8 cellular contexts compared by ENCODE assay signal in genomic region chr19:18995804-18996241, GRCh38. TPM values are rescaled to one million over a fixed set of nuclear protein-coding genes. Genes with fewer than 3 reads are reported as not detected.
A peak's percentile ranks its signal among the peaks of the same experiment; 100 is the strongest.
DNase-seq lines count a peak whose midpoint lies in the region; ATAC-seq and TF ChIP-seq lines count a peak whose summit lies in the region.

No MANE protein-coding gene starts in this region.

- DNase-seq in MCF 10A (ENCODE audit: unreplicated experiment) (peak; percentile 61), breast epithelium (ENCODE audit: low spot score in 2 of 2) (no peak), NAMALWA (ENCODE audit: low spot score) (peak; percentile 88), WTC11 (ENCODE audit: low spot score) (peak; percentile 74), germinal center (ENCODE audit: low spot score) (peak; percentile 78), pons (ENCODE audit: low spot score) (peak; percentile 93)

- H3K4me1 Mint-ChIP-seq in MCF 10A (ENCODE audit: insufficient read depth, unreplicated experiment) (peaks cover 16% of the 10 kb centered on the region), WTC11 (peaks cover 6% of the 10 kb centered on the region)

- no peaks in the 10 kb centered on the region for H3K4me1 ChIP-seq in breast epithelium

- H3K27ac Mint-ChIP-seq in MCF 10A (ENCODE audit: low read depth, unreplicated experiment) (no peak overlapping the region), WTC11 (no peak overlapping the region)

- intact Hi-C loops in MCF 10A (cut with micrococcal nuclease) (no loop called here), breast epithelium (cut with DNase I; ENCODE audit: low total_unique reads) (no loop called here)

- H3K27ac ChIP-seq in breast epithelium: no peak overlapping the region

- TF ChIP-seq CTCF in MCF 10A (IDR thresholded peaks at IDR 0.05; ENCODE audit: unreplicated experiment): peak; percentile 28
- no peak for TF ChIP-seq CTCF in breast epithelium (IDR thresholded peaks at IDR 0.05)
- peak; percentile 42 for TF ChIP-seq CTCF in WTC11 (IDR thresholded peaks at IDR 0.05)

- POLR2A ChIA-PET in MCF 10A (lab: Yijun Ruan, JAX): interaction anchor here (0.7 kb wide), 1 partner anchor 39 kb away, joined by 3 read pairs; no protein-coding TSS in a partner anchor
- POLR2A ChIA-PET in WTC11 (lab: Charles Lee): interaction anchor here (0.5 kb wide), 1 partner anchor 16 kb away, joined by 4 read pairs; no protein-coding TSS in a partner anchor

- no peaks in the 10 kb centered on the region for H3K9me3 ChIP-seq in breast epithelium

- no peak overlapping the region for H3K4me3 ChIP-seq in breast epithelium

- H3K9me3 Mint-ChIP-seq in MCF 10A (ENCODE audit: unreplicated experiment) (no peaks in the 10 kb centered on the region), WTC11 (no peaks in the 10 kb centered on the region)

- CTCF ChIA-PET in MCF 10A (lab: Yijun Ruan, JAX): interaction anchor here (0.6 to 2.6 kb wide), 4 partner anchors 9 to 555 kb away, joined by 3 to 21 read pairs (median 4); no protein-coding TSS in a partner anchor
- CTCF ChIA-PET in WTC11 (lab: Charles Lee): interaction anchor here (0.5 to 1.9 kb wide), 28 partner anchors 9 to 465 kb away, joined by 3 to 47 read pairs (median 4); partner anchors contain the start of genes CERS1, COPE and DDX49

- no peaks in the 10 kb centered on the region for H3K27me3 ChIP-seq in breast epithelium

- no peaks in the 10 kb centered on the region for H3K36me3 ChIP-seq in breast epithelium

- H3K36me3 Mint-ChIP-seq in MCF 10A (ENCODE audit: insufficient read depth, unreplicated experiment): peaks cover 82% of the 10 kb centered on the region
- peaks cover 38% of the 10 kb centered on the region for H3K36me3 Mint-ChIP-seq in WTC11

- no TSS peak for BruUV-seq in MCF 10A (replicated peaks; lab: Mats Ljungman, UMichigan)

- no peaks in the 10 kb centered on the region for H3K27me3 Mint-ChIP-seq in MCF 10A (ENCODE audit: insufficient read depth, unreplicated experiment)
- H3K27me3 Mint-ChIP-seq in WTC11 (ENCODE audit: low read depth): no peaks in the 10 kb centered on the region

- TF ChIP-seq POLR2A in breast epithelium (IDR thresholded peaks at IDR 0.05): no peak

- H3K4me3 Mint-ChIP-seq in MCF 10A (ENCODE audit: unreplicated experiment) (no peak overlapping the region), WTC11 (no peak overlapping the region)

- ATAC-seq in WTC11 (peak; percentile 98), GM18870 (IDR thresholded peaks at IDR 0.05; ENCODE audit: unreplicated experiment) (no peak), GM21515 (IDR thresholded peaks at IDR 0.05; ENCODE audit: unreplicated experiment) (no peak)

TF ChIP-seq in WTC11, 78 proteins besides CTCF, POLR2A, EP300 and RAD21 (continues in another document):
- TF ChIP-seq HMGXB4 (CRISPR knock-in tag; IDR thresholded peaks at IDR 0.05) (no peak), NFATC4 (CRISPR knock-in tag; IDR thresholded peaks at IDR 0.05) (no peak), FOXK1 (CRISPR knock-in tag; IDR thresholded peaks at IDR 0.05) (no peak), ELF4 (CRISPR knock-in tag; IDR thresholded peaks at IDR 0.05; ENCODE audit: low read depth) (no peak), ZNF219 (CRISPR knock-in tag; IDR thresholded peaks at IDR 0.05; ENCODE audit: borderline replicate concordance) (no peak), ARID4B (CRISPR knock-in tag; IDR thresholded peaks at IDR 0.05; ENCODE audit: borderline replicate concordance) (no peak), FOXJ3 (CRISPR knock-in tag; IDR thresholded peaks at IDR 0.05; ENCODE audit: borderline replicate concordance) (no peak), ZNF532 (CRISPR knock-in tag; IDR thresholded peaks at IDR 0.05; ENCODE audit: borderline replicate concordance) (no peak), NFYB (CRISPR knock-in tag; conservative IDR thresholded peaks at IDR 0.05; ENCODE audit: low read depth) (no peak), SOX15 (CRISPR knock-in tag; IDR thresholded peaks at IDR 0.05) (no peak), NR3C1 (CRISPR knock-in tag; conservative IDR thresholded peaks at IDR 0.05; ENCODE audit: low read depth) (no peak), CREM (CRISPR knock-in tag; IDR thresholded peaks at IDR 0.05) (no peak), JUN (CRISPR knock-in tag; IDR thresholded peaks at IDR 0.05) (no peak), NFE2L1 (CRISPR knock-in tag; IDR thresholded peaks at IDR 0.05) (no peak), MYBL2 (CRISPR knock-in tag; IDR thresholded peaks at IDR 0.05) (no peak)

RNA-seq across cellular contexts. Expression of gene SUGP2, which starts 37.5 kb away (rescaled TPM):
- total RNA-seq in MCF 10A (2022) (69.1 and 75.8 TPM in 2 replicates), breast epithelium (10 to 100 TPM; 27.8 to 58.1 (median 56.0) TPM), WTC11 (2021) (156 to 160 TPM (median 156 TPM) in 3 replicates)

RNA-seq across cellular contexts. Expression of gene ARMC6, which starts 37.6 kb away (rescaled TPM):
- total RNA-seq in MCF 10A (2022) (24.8 and 37.1 TPM in 2 replicates), breast epithelium (10 to 100 TPM; 20.3 to 29.5 (median 27.7) TPM), WTC11 (2021) (47.9 to 58.8 TPM (median 49.9 TPM) in 3 replicates)

RNA-seq across cellular contexts. Expression of gene HOMER3, which starts 54.8 kb away (rescaled TPM):
- total RNA-seq in MCF 10A (2022) (57.9 and 58.9 TPM in 2 replicates), breast epithelium (10 to 100 TPM; 34.2 to 62.6 (median 56.6) TPM), WTC11 (2021) (28.2 to 32.4 TPM (median 32.2 TPM) in 3 replicates)

Comparison
In these comparisons a context has a peak if more than half of its experiments do, and no peak if none do; other contexts are left out.
1. DNase-seq: peak in MCF 10A (single experiment), NAMALWA (single experiment), WTC11 (single experiment), germinal center (single experiment) and pons (single experiment); none in breast epithelium (0 of 2).
2. CTCF ChIP-seq: peak in MCF 10A (single experiment) and WTC11 (single experiment); none in breast epithelium (0 of 3).